18 cellular contexts compared by ENCODE assay signal in the genomic region with DNA sequence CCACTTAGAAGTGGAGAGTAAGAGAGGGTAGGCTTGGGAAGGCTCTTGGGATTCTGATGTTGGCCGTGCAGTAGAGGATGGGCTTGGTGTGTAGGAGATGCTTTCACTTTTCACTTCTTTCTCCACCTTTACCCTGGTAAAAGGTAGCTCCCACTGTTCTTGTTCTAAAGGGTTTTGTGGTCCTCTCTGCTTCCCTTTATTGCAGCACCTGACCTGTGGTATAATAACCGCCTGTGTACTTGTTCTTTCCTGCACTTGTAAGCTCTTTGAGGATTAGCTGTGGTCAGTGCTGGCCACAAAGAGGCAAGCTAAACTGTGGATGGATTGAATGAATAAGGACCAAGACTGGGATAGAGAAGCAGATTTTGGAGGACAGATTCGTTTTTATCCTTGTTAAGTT. TPM values are rescaled to one million over a fixed set of nuclear protein-coding genes. Genes with fewer than 3 reads are reported as not detected.
DNase-seq lines count a peak whose midpoint lies in the region; ATAC-seq and TF ChIP-seq lines count a peak whose summit lies in the region.
"Had no signal": no experiment of that assay in that cellular context is flagged by ENCODE, and none has a peak within 500 bp of the region (broad histone marks: within the 10 kb centered on the region; RNA-seq: fewer than 3 reads in every experiment).

No MANE protein-coding gene starts in this region.

- intact Hi-C loops in activated CD8-positive, alpha-beta T cell treated with anti-CD3 and anti-CD28 coated beads for 36 hours (cut with micrococcal nuclease) = no loop called here

- peak overlapping the region; percentile 17 for H3K27ac Mint-ChIP-seq in activated CD8-positive, alpha-beta T cell treated with anti-CD3 and anti-CD28 coated beads, Interleukin-2, amount 10 ng/mL, durations not matched to agents 7 days and 5 days
- H3K27ac Mint-ChIP-seq in activated CD8-positive, alpha-beta T cell treated with anti-CD3 and anti-CD28 coated beads for 36 hours = no peak overlapping the region
- peak overlapping the region; percentile 82 for H3K27ac Mint-ChIP-seq in glutamatergic neuron (ENCODE audit: unreplicated experiment)
- peak overlapping the region; percentile 84 for H3K27ac Mint-ChIP-seq in stimulated activated effector memory CD8-positive, alpha-beta T cell treated with anti-CD3 and anti-CD28 coated beads, Interleukin-12 subunit alpha, Interleukin-12 subunit beta, amount 100 ng/mL, for 72 hours
- H3K27ac Mint-ChIP-seq: activated naive CD4-positive, alpha-beta T cell treated with anti-CD3 and anti-CD28 coated beads, Interleukin-2, amount 10 ng/mL, durations not matched to agents 7 days and 5 days had no signal

- H3K4me1 ChIP-seq in gastroesophageal sphincter = peaks cover 0 to 77% (median 9%) of the 10 kb centered on the region in 3 donors

- no peak for TF ChIP-seq CTCF in activated CD8-positive, alpha-beta T cell treated with anti-CD3 and anti-CD28 coated beads for 36 hours (IDR thresholded peaks at IDR 0.05)
- no peak for TF ChIP-seq CTCF in glutamatergic neuron (IDR thresholded peaks at IDR 0.05; ENCODE audit: partially characterized antibody, unreplicated experiment)
- TF ChIP-seq CTCF in gastroesophageal sphincter (IDR thresholded peaks at IDR 0.05) = no peak

- no peak for TF ChIP-seq EP300 in gastroesophageal sphincter (IDR thresholded peaks at IDR 0.05)

- peaks cover 29% of the 10 kb centered on the region for H3K4me1 Mint-ChIP-seq in activated CD8-positive, alpha-beta T cell treated with anti-CD3 and anti-CD28 coated beads, Interleukin-2, amount 10 ng/mL, durations not matched to agents 7 days and 5 days (ENCODE audit: low read depth)
- peaks cover 62% of the 10 kb centered on the region for H3K4me1 Mint-ChIP-seq in activated CD8-positive, alpha-beta T cell treated with anti-CD3 and anti-CD28 coated beads for 36 hours (ENCODE audit: low read depth)
- peaks cover 40% of the 10 kb centered on the region for H3K4me1 Mint-ChIP-seq in glutamatergic neuron (ENCODE audit: low read depth, unreplicated experiment)
- peaks cover 61% of the 10 kb centered on the region for H3K4me1 Mint-ChIP-seq in stimulated activated effector memory CD8-positive, alpha-beta T cell treated with anti-CD3 and anti-CD28 coated beads, Interleukin-12 subunit alpha, Interleukin-12 subunit beta, amount 100 ng/mL, for 72 hours

- 70 to 79% methylated on average over 3 of the region's 3 CpGs for WGBS in gastroesophageal sphincter (ENCODE audit: low coverage in 1 of 2), 2 donors

- no peak overlapping the region for H3K27ac ChIP-seq in gastroesophageal sphincter
- H3K27ac ChIP-seq: skin epidermis, transverse colon had no signal

- H3K27me3 Mint-ChIP-seq in activated CD8-positive, alpha-beta T cell treated with anti-CD3 and anti-CD28 coated beads, Interleukin-2, amount 10 ng/mL, durations not matched to agents 7 days and 5 days (ENCODE audit: low read depth) = no peaks in the 10 kb centered on the region
- H3K27me3 Mint-ChIP-seq in activated CD8-positive, alpha-beta T cell treated with anti-CD3 and anti-CD28 coated beads for 36 hours = no peaks in the 10 kb centered on the region
- peaks cover 6% of the 10 kb centered on the region for H3K27me3 Mint-ChIP-seq in glutamatergic neuron (ENCODE audit: unreplicated experiment)
- H3K27me3 Mint-ChIP-seq: activated naive CD4-positive, alpha-beta T cell treated with anti-CD3 and anti-CD28 coated beads, Interleukin-2, amount 10 ng/mL, durations not matched to agents 7 days and 5 days had no signal

- CTCF ChIA-PET in activated CD8-positive, alpha-beta T cell treated with anti-CD3 and anti-CD28 coated beads, Interleukin-2, amount 10 ng/mL, durations not matched to agents 7 days and 5 days (lab: Charles Lee) = interaction anchor here (1.5 kb wide), 1 partner anchor 44 kb away, joined by 3 read pairs; no protein-coding TSS in a partner anchor
- CTCF ChIA-PET in activated CD8-positive, alpha-beta T cell treated with anti-CD3 and anti-CD28 coated beads for 36 hours (lab: Charles Lee) = no interaction called here

- POLR2A ChIA-PET in activated CD8-positive, alpha-beta T cell treated with anti-CD3 and anti-CD28 coated beads, Interleukin-2, amount 10 ng/mL, durations not matched to agents 7 days and 5 days (lab: Charles Lee) = interaction anchor here (3.4 kb wide), 1 partner anchor 25 kb away, joined by 9 read pairs; the partner anchor contains the start of gene KDM4C
- POLR2A ChIA-PET in activated CD8-positive, alpha-beta T cell treated with anti-CD3 and anti-CD28 coated beads for 36 hours (lab: Charles Lee) = interaction anchor here (0.8 kb wide), 1 partner anchor 9 kb away, joined by 3 read pairs; no protein-coding TSS in a partner anchor

- no peaks in the 10 kb centered on the region for H3K9me3 Mint-ChIP-seq in activated CD8-positive, alpha-beta T cell treated with anti-CD3 and anti-CD28 coated beads, Interleukin-2, amount 10 ng/mL, durations not matched to agents 7 days and 5 days (ENCODE audit: insufficient read depth)
- H3K9me3 Mint-ChIP-seq in activated CD8-positive, alpha-beta T cell treated with anti-CD3 and anti-CD28 coated beads for 36 hours = no peaks in the 10 kb centered on the region
- peaks cover 2% of the 10 kb centered on the region for H3K9me3 Mint-ChIP-seq in glutamatergic neuron (ENCODE audit: unreplicated experiment)
- H3K9me3 Mint-ChIP-seq in stimulated activated effector memory CD8-positive, alpha-beta T cell treated with anti-CD3 and anti-CD28 coated beads, Interleukin-12 subunit alpha, Interleukin-12 subunit beta, amount 100 ng/mL, for 72 hours = no peaks in the 10 kb centered on the region
- H3K9me3 Mint-ChIP-seq: activated naive CD4-positive, alpha-beta T cell treated with anti-CD3 and anti-CD28 coated beads, Interleukin-2, amount 10 ng/mL, durations not matched to agents 7 days and 5 days had no signal

- no peak overlapping the region for H3K4me3 ChIP-seq in gastroesophageal sphincter
- H3K4me3 ChIP-seq: skin epidermis, transverse colon had no signal

- DNase-seq in activated CD8-positive, alpha-beta T cell treated with anti-CD3 and anti-CD28 coated beads, Interleukin-2, amount 10 ng/mL, durations not matched to agents 7 days and 5 days = peak; percentile 27
- no peak for DNase-seq in activated CD8-positive, alpha-beta T cell treated with anti-CD3 and anti-CD28 coated beads for 36 hours
- DNase-seq in SK-MEL-5 (ENCODE audit: low read depth, low spot score) = peak; percentile 37
- no peak for DNase-seq in glutamatergic neuron
- DNase-seq in stimulated activated effector memory CD8-positive, alpha-beta T cell treated with anti-CD3 and anti-CD28 coated beads, Interleukin-12 subunit alpha, Interleukin-12 subunit beta, amount 100 ng/mL, for 72 hours (ENCODE audit: low spot score in 2 of 2) = no peak
- no peak for DNase-seq in A172 (ENCODE audit: low spot score)
- DNase-seq in mesenteric fat pad (ENCODE audit: low spot score) = no peak
- DNase-seq: 8988T; activated naive CD4-positive, alpha-beta T cell treated with anti-CD3 and anti-CD28 coated beads, Interleukin-2, amount 10 ng/mL, durations not matched to agents 7 days and 5 days; head of caudate nucleus; islet precursor cell; KG1; mesendoderm; NK-92 treated with Interleukin-12 subunit alpha and Interleukin-12 subunit beta, amount 100 ng/mL, for 24 hours; T-helper 1 cell; transverse colon had no signal

- in situ Hi-C loops in SK-MEL-5 (cut with HindIII; ENCODE audit: low pct_unique_long_range_greater_than_20kb, low sequenced_read_pairs) = no loop called here

- no peaks in the 10 kb centered on the region for H3K9me3 ChIP-seq in gastroesophageal sphincter
- H3K9me3 ChIP-seq: transverse colon had no signal

- no peaks in the 10 kb centered on the region for H3K36me3 Mint-ChIP-seq in activated CD8-positive, alpha-beta T cell treated with anti-CD3 and anti-CD28 coated beads, Interleukin-2, amount 10 ng/mL, durations not matched to agents 7 days and 5 days (ENCODE audit: low read depth)
- H3K36me3 Mint-ChIP-seq in activated CD8-positive, alpha-beta T cell treated with anti-CD3 and anti-CD28 coated beads for 36 hours (ENCODE audit: low read depth) = no peaks in the 10 kb centered on the region
- no peaks in the 10 kb centered on the region for H3K36me3 Mint-ChIP-seq in glutamatergic neuron (ENCODE audit: unreplicated experiment)
- H3K36me3 Mint-ChIP-seq in stimulated activated effector memory CD8-positive, alpha-beta T cell treated with anti-CD3 and anti-CD28 coated beads, Interleukin-12 subunit alpha, Interleukin-12 subunit beta, amount 100 ng/mL, for 72 hours = no peaks in the 10 kb centered on the region

- H3K27me3 ChIP-seq in gastroesophageal sphincter = no peaks in the 10 kb centered on the region
- H3K27me3 ChIP-seq: transverse colon had no signal

- peak overlapping the region; percentile 1 for H3K4me3 Mint-ChIP-seq in activated CD8-positive, alpha-beta T cell treated with anti-CD3 and anti-CD28 coated beads, Interleukin-2, amount 10 ng/mL, durations not matched to agents 7 days and 5 days
- H3K4me3 Mint-ChIP-seq in activated CD8-positive, alpha-beta T cell treated with anti-CD3 and anti-CD28 coated beads for 36 hours = no peak overlapping the region
- H3K4me3 Mint-ChIP-seq in glutamatergic neuron (ENCODE audit: unreplicated experiment) = peak overlapping the region; percentile 48
- no peak overlapping the region for H3K4me3 Mint-ChIP-seq in stimulated activated effector memory CD8-positive, alpha-beta T cell treated with anti-CD3 and anti-CD28 coated beads, Interleukin-12 subunit alpha, Interleukin-12 subunit beta, amount 100 ng/mL, for 72 hours
- H3K4me3 Mint-ChIP-seq: activated naive CD4-positive, alpha-beta T cell treated with anti-CD3 and anti-CD28 coated beads, Interleukin-2, amount 10 ng/mL, durations not matched to agents 7 days and 5 days had no signal

- peak; percentile 44 for ATAC-seq in activated CD8-positive, alpha-beta T cell treated with anti-CD3 and anti-CD28 coated beads, Interleukin-2, amount 10 ng/mL, durations not matched to agents 7 days and 5 days
- no peak for ATAC-seq in activated CD8-positive, alpha-beta T cell treated with anti-CD3 and anti-CD28 coated beads for 36 hours
- ATAC-seq in stimulated activated effector memory CD8-positive, alpha-beta T cell treated with anti-CD3 and anti-CD28 coated beads, Interleukin-12 subunit alpha, Interleukin-12 subunit beta, amount 100 ng/mL, for 72 hours = no peak
- no peak for ATAC-seq in gastroesophageal sphincter

- TF ChIP-seq POLR2A in gastroesophageal sphincter (IDR thresholded peaks at IDR 0.05) = no peak

- no peaks in the 10 kb centered on the region for H3K36me3 ChIP-seq in gastroesophageal sphincter
- H3K36me3 ChIP-seq: transverse colon had no signal

RNA-seq across cellular contexts. Expression of gene KDM4C, which starts 25.2 kb away (rescaled TPM):
- 10 to 100 TPM; 52.9 to 53.4 TPM for total RNA-seq in activated CD8-positive, alpha-beta T cell treated with anti-CD3 and anti-CD28 coated beads, Interleukin-2, amount 10 ng/mL, durations not matched to agents 7 days and 5 days
- total RNA-seq in activated CD8-positive, alpha-beta T cell treated with anti-CD3 and anti-CD28 coated beads for 36 hours = 10 to 100 TPM; 31.1 to 32.9 TPM
- 12.3 and 13.3 TPM in 2 replicates for total RNA-seq in SK-MEL-5 (2014; rRNA removed; shearing (Covaris generic))
- polyA plus RNA-seq in SK-MEL-5 (2015; cell fraction: cytosol; rRNA removed) = 10.2 and 15.4 TPM in 2 replicates
- polyA plus RNA-seq in SK-MEL-5 (2015; cell fraction: nucleus; rRNA removed) = 36.0 and 49.5 TPM in 2 replicates
- total RNA-seq in glutamatergic neuron (ENCODE audit: unreplicated experiment) (63.5 TPM), gastroesophageal sphincter (10 to 100 TPM; 17.7 to 65.2 (median 29.5) TPM), mesenteric fat pad (33.7 TPM)
- 10.7 and 11.9 TPM in 2 replicates for total RNA-seq in A172 (2014; rRNA removed; shearing (Covaris generic))

Comparison
In these comparisons a context has a peak if more than half of its experiments do, and no peak if none do; other contexts are left out.
1. DNase-seq: peak in activated CD8-positive, alpha-beta T cell treated with anti-CD3 and anti-CD28 coated beads, Interleukin-2, amount 10 ng/mL, durations not matched to agents 7 days and 5 days (single experiment) and SK-MEL-5 (single experiment); none in activated CD8-positive, alpha-beta T cell treated with anti-CD3 and anti-CD28 coated beads for 36 hours (single experiment), glutamatergic neuron (single experiment), stimulated activated effector memory CD8-positive, alpha-beta T cell treated with anti-CD3 and anti-CD28 coated beads, Interleukin-12 subunit alpha, Interleukin-12 subunit beta, amount 100 ng/mL, for 72 hours (0 of 2), A172 (single experiment) and mesenteric fat pad (single experiment).
2. H3K4me3 Mint-ChIP-seq: peak in activated CD8-positive, alpha-beta T cell treated with anti-CD3 and anti-CD28 coated beads, Interleukin-2, amount 10 ng/mL, durations not matched to agents 7 days and 5 days (single experiment) and glutamatergic neuron (single experiment); none in activated CD8-positive, alpha-beta T cell treated with anti-CD3 and anti-CD28 coated beads for 36 hours (single experiment) and stimulated activated effector memory CD8-positive, alpha-beta T cell treated with anti-CD3 and anti-CD28 coated beads, Interleukin-12 subunit alpha, Interleukin-12 subunit beta, amount 100 ng/mL, for 72 hours (single experiment).